Comparison of ENCODE assay signal across 10 cellular contexts in the genomic region with DNA sequence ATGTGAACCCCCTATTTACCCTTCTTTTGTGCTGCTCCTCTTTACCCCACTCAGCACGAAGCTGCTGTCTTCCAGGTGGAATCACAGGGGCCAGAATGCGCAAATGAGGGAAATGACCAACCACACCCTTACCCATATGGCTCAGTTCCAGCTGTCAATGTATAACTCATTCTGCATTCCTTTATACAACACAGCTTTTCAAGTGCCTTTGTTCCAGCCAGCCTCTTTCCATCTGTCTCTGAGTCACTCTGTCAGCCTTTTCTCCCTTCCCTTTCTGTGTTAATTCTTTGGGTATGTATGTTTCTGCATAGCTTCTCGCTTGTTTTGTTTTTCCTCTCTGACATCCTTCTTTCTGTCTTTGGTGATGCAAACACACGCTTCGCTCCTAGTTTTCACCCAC. TPM values are rescaled to one million over a fixed set of nuclear protein-coding genes. Genes with fewer than 3 reads are reported as not detected.
DNase-seq lines count a peak whose midpoint lies in the region; ATAC-seq and TF ChIP-seq lines count a peak whose summit lies in the region.
"Had no signal": no experiment of that assay in that cellular context is flagged by ENCODE, and none has a peak within 500 bp of the region (broad histone marks: within the 10 kb centered on the region; RNA-seq: fewer than 3 reads in every experiment).

No MANE protein-coding gene starts in this region.

- no peaks in the 10 kb centered on the region for H3K79me1 ChIP-seq in trophoblast cell (ENCODE audit: low read length)

- H3K18ac ChIP-seq in trophoblast cell (ENCODE audit: low read length), result peak overlapping the region; percentile 45

- no peak overlapping the region for H3K4me2 ChIP-seq in GM23248 (ENCODE audit: unreplicated experiment)
- H3K4me2 ChIP-seq in trophoblast cell (ENCODE audit: low read length), result no peak overlapping the region

- H2BK5ac ChIP-seq in trophoblast cell (ENCODE audit: low read depth, low read length, poor library complexity), result no peak overlapping the region

- H3K4me1 ChIP-seq in GM23248 (ENCODE audit: insufficient read depth) (no peaks in the 10 kb centered on the region), trophoblast cell (ENCODE audit: control insufficient read depth in 1 of 2, insufficient read depth in 2 of 2, low read length in 2 of 2) (peaks cover 3 to 8% of the 10 kb centered on the region in 2 experiments)
- H3K4me1 ChIP-seq: right atrium auricular region had no signal

- 85 to 86% methylated on average over 4 to 5 of the region's 5 CpGs for WGBS in GM23248 (ENCODE audit: low coverage in 1 of 2, low lambda C conversion rate in 2 of 2, missing lambda C conversion rate in 2 of 2), 2 experiments
- WGBS in trophoblast cell (ENCODE audit: extremely low coverage, insufficient coverage, insufficient read length), result no CpG with 5 or more reads among the region's 5 CpGs

- no peaks in the 10 kb centered on the region for H3K27me3 ChIP-seq in GM23248 (replicated peaks; ENCODE audit: insufficient read depth)
- H3K27me3 ChIP-seq in trophoblast cell (ENCODE audit: insufficient read depth, low read length), result no peaks in the 10 kb centered on the region
- H3K27me3 ChIP-seq: right atrium auricular region had no signal

- peak; percentile 47 for DNase-seq in GM23248
- DNase-seq in RPMI7951 (ENCODE audit: low read depth), result peak; percentile 36
- peak; percentile 54 for DNase-seq in fibroblast of mammary gland (ENCODE audit: low read depth)
- peak; percentile 63 to 77 for DNase-seq in trophoblast cell
- no peak for DNase-seq in pons (ENCODE audit: low spot score)
- DNase-seq in ecto neural progenitor cell (ENCODE audit: low spot score), result no peak
- DNase-seq in activated gamma-delta T cell (lab: John Stamatoyannopoulos, UW), result no peak

- H2BK120ac ChIP-seq in trophoblast cell (ENCODE audit: insufficient read depth, low read length, poor library complexity), result no peak overlapping the region

- no peak for TF ChIP-seq CTCF in fibroblast of mammary gland (conservative IDR thresholded peaks at IDR 0.05; ENCODE audit: control insufficient read depth, insufficient read depth, low read depth, low read length)

- H4K12ac ChIP-seq in trophoblast cell (ENCODE audit: low read depth, low read length), result no peak overlapping the region

- H4K91ac ChIP-seq in trophoblast cell (ENCODE audit: low read depth, low read length), result peak overlapping the region; percentile 37

- H4K8ac ChIP-seq in trophoblast cell (ENCODE audit: low read depth, low read length), result no peak overlapping the region

- H4K20me1 ChIP-seq in GM23248 (ENCODE audit: insufficient read depth), result no peaks in the 10 kb centered on the region

- H3K27ac ChIP-seq in GM23248, result no peak overlapping the region
- H3K27ac ChIP-seq in trophoblast cell (ENCODE audit: low read depth, low read length), result no peak overlapping the region
- H3K27ac ChIP-seq: right atrium auricular region had no signal

- H3F3A ChIP-seq in GM23248 (ENCODE audit: insufficient read depth), result no peaks in the 10 kb centered on the region

- no peaks in the 10 kb centered on the region for H3K9me2 ChIP-seq in GM23248 (ENCODE audit: insufficient read depth)

- no peak overlapping the region for H3K14ac ChIP-seq in trophoblast cell (ENCODE audit: low read length)

- H3K4me3 ChIP-seq in GM23248 (no peak overlapping the region), fibroblast of mammary gland (ENCODE audit: control insufficient read depth, low read depth, low read length) (no peak overlapping the region), trophoblast cell (ENCODE audit: low read depth, low read length) (no peak overlapping the region)
- H3K4me3 ChIP-seq: right atrium auricular region had no signal

- no peak overlapping the region for H3K4ac ChIP-seq in trophoblast cell (ENCODE audit: low read depth, low read length)

- H3K23ac ChIP-seq in trophoblast cell (ENCODE audit: low read length), result no peak overlapping the region

- H3K9me3 ChIP-seq in GM23248 (ENCODE audit: low read depth) (no peaks in the 10 kb centered on the region), trophoblast cell (ENCODE audit: insufficient read depth, low read depth, low read length) (no peaks in the 10 kb centered on the region)
- H3K9me3 ChIP-seq: right atrium auricular region had no signal

- H2AFZ ChIP-seq in GM23248, result no peak overlapping the region
- H2AFZ ChIP-seq in trophoblast cell (ENCODE audit: insufficient read depth, low read length, poor library complexity), result no peak overlapping the region

- no peaks in the 10 kb centered on the region for H3K79me2 ChIP-seq in GM23248 (ENCODE audit: insufficient read depth)
- no peaks in the 10 kb centered on the region for H3K79me2 ChIP-seq in trophoblast cell (ENCODE audit: control insufficient read depth, insufficient read depth, low read length, poor library complexity)

- no peak overlapping the region for H3K9ac ChIP-seq in GM23248
- H3K9ac ChIP-seq in trophoblast cell (ENCODE audit: low read length), result no peak overlapping the region

- H2BK12ac ChIP-seq in trophoblast cell (ENCODE audit: low read length), result peak overlapping the region; percentile 71

- in situ Hi-C loops in GM23248 (cut with MboI), result no loop called here

- no peak for ATAC-seq in HG03521 (IDR thresholded peaks at IDR 0.05; ENCODE audit: unreplicated experiment)
- ATAC-seq: activated naive CD4-positive, alpha-beta T cell treated with anti-CD3 and anti-CD28 coated beads, Interleukin-2, amount 50 U/mL, for 72 hours had no signal

- H2AK5ac ChIP-seq in trophoblast cell (ENCODE audit: low read length), result peak overlapping the region; percentile 46

- no peaks in the 10 kb centered on the region for H3K36me3 ChIP-seq in GM23248 (ENCODE audit: low read depth)
- H3K36me3 ChIP-seq in trophoblast cell (ENCODE audit: control insufficient read depth in 1 of 2, insufficient read depth in 2 of 2, low read length in 2 of 2), result peaks cover 0 to 2% of the 10 kb centered on the region in 2 experiments
- H3K36me3 ChIP-seq: right atrium auricular region had no signal

RNA-seq across cellular contexts. Expression of a gene that starts 54.6 kb away (rescaled TPM):
- not detected in 2 replicates for total RNA-seq in GM23248 (2014; rRNA removed; shearing (Covaris generic))
- polyA plus RNA-seq in GM23248 (2016; fragmentation: Nextera tagmentation; extraction: Ambion mirVana), result not detected in 2 replicates
- not detected in 2 replicates for total RNA-seq in RPMI7951 (2014; rRNA removed; shearing (Covaris generic))
- polyA plus RNA-seq in trophoblast cell (2013), result 0.03 and 0.05 TPM in 2 replicates
- total RNA-seq: activated naive CD4-positive, alpha-beta T cell treated with anti-CD3 and anti-CD28 coated beads, Interleukin-2, amount 50 U/mL, for 72 hours; right atrium auricular region had no signal

Comparison
In these comparisons a context has a peak if more than half of its experiments do, and no peak if none do; other contexts are left out.
1. DNase-seq: peak in GM23248 (single experiment), RPMI7951 (single experiment), fibroblast of mammary gland (single experiment) and trophoblast cell (2 of 2); none in pons (single experiment), ecto neural progenitor cell (single experiment) and activated gamma-delta T cell (single experiment).